Comparison of ENCODE assay signal across 12 cellular contexts in the genomic region with DNA sequence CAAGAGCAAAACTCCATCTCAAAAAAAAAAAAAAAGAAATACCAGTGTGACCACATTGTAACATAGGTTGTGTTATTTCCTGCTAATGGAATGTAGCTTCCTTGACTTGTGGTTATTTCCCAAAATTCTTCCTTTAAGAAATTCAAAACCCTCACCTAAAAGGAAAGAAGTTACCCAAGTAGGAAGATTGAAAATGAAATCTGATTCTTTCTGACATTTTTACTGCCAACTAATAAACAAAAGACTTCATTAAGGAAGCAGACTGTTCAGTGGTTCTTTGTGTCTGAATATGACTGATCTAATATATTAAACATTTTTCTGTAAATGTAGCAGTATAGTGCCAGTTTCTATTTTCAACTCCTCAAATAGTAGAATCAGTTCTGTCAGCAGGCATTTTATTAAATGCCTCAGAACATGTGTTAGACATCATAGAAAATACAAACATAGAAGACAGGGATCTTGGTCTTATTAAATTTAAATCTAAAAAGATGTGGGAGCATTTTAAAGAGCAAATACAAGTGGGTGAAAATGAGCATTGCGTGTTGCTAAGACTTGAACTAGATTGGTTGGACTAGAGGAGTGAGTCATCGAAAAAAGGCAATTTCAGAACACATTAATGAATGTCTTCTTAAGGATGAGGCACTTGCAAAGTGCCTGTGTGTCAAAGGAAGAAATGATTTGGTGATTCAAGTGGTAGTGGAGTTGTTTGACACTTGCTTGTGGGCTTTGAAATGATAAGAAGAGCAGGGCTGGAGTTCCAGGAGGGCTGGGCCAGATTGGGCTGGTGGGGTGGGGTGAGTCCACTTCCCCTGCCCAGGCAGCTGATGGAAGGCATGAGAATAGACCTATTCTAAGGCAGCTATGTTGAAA. TPM values are rescaled to one million over a fixed set of nuclear protein-coding genes. Genes with fewer than 3 reads are reported as not detected.
DNase-seq lines count a peak whose midpoint lies in the region; ATAC-seq, FAIRE-seq and TF ChIP-seq lines count a peak whose summit lies in the region.
"Had no signal": no experiment of that assay in that cellular context is flagged by ENCODE, and none has a peak within 500 bp of the region (broad histone marks: within the 10 kb centered on the region; RNA-seq: fewer than 3 reads in every experiment).

No MANE protein-coding gene starts in this region.

- no peak overlapping the region for H3K4me3 ChIP-seq in ACC112 (ENCODE audit: low read depth, low read length)
- H3K4me3 ChIP-seq in adipocyte (ENCODE audit: low read length): no peak overlapping the region
- no peak overlapping the region for H3K4me3 ChIP-seq in fibroblast of the aortic adventitia (ENCODE audit: low read depth, low read length)
- H3K4me3 ChIP-seq in upper lobe of left lung: no peak overlapping the region

- TF ChIP-seq EP300 in upper lobe of left lung (IDR thresholded peaks at IDR 0.05): no peak

- H3K9ac ChIP-seq in adipocyte (ENCODE audit: low read length): no peak overlapping the region

- no peak for TF ChIP-seq POLR2A in upper lobe of left lung (IDR thresholded peaks at IDR 0.05)

- H3K9me3 ChIP-seq in adipocyte (ENCODE audit: control insufficient read depth, low read length): no peaks in the 10 kb centered on the region
- H3K9me3 ChIP-seq in upper lobe of left lung: no peaks in the 10 kb centered on the region

- WGBS in upper lobe of left lung, 2 donors: 74 to 78% methylated on average over 2 of the region's 2 CpGs

- H3K4me1 ChIP-seq in ACC112 (ENCODE audit: control insufficient read depth, insufficient read depth, low read length, unreplicated experiment): peaks cover 7% of the 10 kb centered on the region
- peaks cover 6% of the 10 kb centered on the region for H3K4me1 ChIP-seq in adipocyte (ENCODE audit: control insufficient read depth, insufficient read depth, low read length)
- peaks cover 0 to 20% (median 5%) of the 10 kb centered on the region in 4 donors for H3K4me1 ChIP-seq in upper lobe of left lung

- no peak overlapping the region for H2AFZ ChIP-seq in ACC112 (ENCODE audit: low read length, unreplicated experiment)

- H3K27me3 ChIP-seq in ACC112 (ENCODE audit: insufficient read depth, low read length) (no peaks in the 10 kb centered on the region), adipocyte (replicated peaks; ENCODE audit: control insufficient read depth, insufficient read depth, low read length) (no peaks in the 10 kb centered on the region), upper lobe of left lung (no peaks in the 10 kb centered on the region)

- H3K79me2 ChIP-seq in ACC112 (ENCODE audit: control insufficient read depth, insufficient read depth, low read length, unreplicated experiment): peaks cover 32% of the 10 kb centered on the region

- DNase-seq in H4 (ENCODE audit: low spot score): peak; percentile 23
- peak; percentile 31 for DNase-seq in adipocyte (ENCODE audit: low read depth)
- peak; percentile 42 for DNase-seq in fibroblast of the aortic adventitia (ENCODE audit: low read depth)
- DNase-seq in activated effector memory CD4-positive, alpha-beta T cell treated with anti-CD3 and anti-CD28 coated beads, Interleukin-2, amount 50 U/mL, for 16 hours: no peak
- DNase-seq in D721Med (ENCODE audit: insufficient read length, low spot score): no peak
- no peak for DNase-seq in upper lobe of left lung
- no peak for DNase-seq in frontal cortex (ENCODE audit: low spot score in 2 of 2)
- DNase-seq: glutamatergic neuron, NCI-H1105 treated with DMSO at 0.1 percent for 48 hours, NCI-H510A had no signal

- TF ChIP-seq CTCF in fibroblast of the aortic adventitia (IDR thresholded peaks at IDR 0.05; ENCODE audit: insufficient read depth, low read length) (no peak), D721Med (IDR thresholded peaks at IDR 0.05; ENCODE audit: insufficient read depth, missing control alignments) (no peak), upper lobe of left lung (IDR thresholded peaks at IDR 0.05) (no peak)

- no peak for ATAC-seq in upper lobe of left lung (ENCODE audit: low FRiP score in 2 of 2)

- no peaks in the 10 kb centered on the region for H3K36me3 ChIP-seq in ACC112 (ENCODE audit: insufficient read depth, low read length)
- H3K36me3 ChIP-seq in adipocyte (ENCODE audit: control insufficient read depth, insufficient read depth, low read length, severe bottlenecking): no peaks in the 10 kb centered on the region
- no peaks in the 10 kb centered on the region for H3K36me3 ChIP-seq in upper lobe of left lung

- no peak for FAIRE-seq in D721Med (lab: Jason Lieb, UNC)
- no peak for FAIRE-seq in frontal cortex (lab: Jason Lieb, UNC)
- FAIRE-seq: colon had no signal

- H3K27ac ChIP-seq in ACC112 (ENCODE audit: low read depth, low read length) (0 out of 2 replicates have a peak overlapping the region, but pooled peaks have one; percentile 13), upper lobe of left lung (peak overlapping the region in 1 of 4 donors; percentile 48)

RNA-seq across cellular contexts. Expression of a gene that starts 53.4 kb away (rescaled TPM):
- 11.6 and 19.4 TPM in 2 replicates for total RNA-seq in H4 (2014; rRNA removed; shearing (Covaris generic))
- total RNA-seq in fibroblast of the aortic adventitia (ENCODE audit: low replicate concordance) (33.3 and 38.0 TPM in 2 replicates), upper lobe of left lung (100 to 1,000 TPM in 1 of 6 donors, 10 to 100 TPM in 5; 37.5 to 160 (median 60.8) TPM), frontal cortex (103 TPM)

RNA-seq across cellular contexts. Expression of a gene that starts 53.6 kb away (rescaled TPM):
- 0.52 and 1.5 TPM in 2 replicates for total RNA-seq in H4 (2014; rRNA removed; shearing (Covaris generic))
- total RNA-seq in fibroblast of the aortic adventitia (ENCODE audit: low replicate concordance) (0.72 and 9.1 TPM in 2 replicates), upper lobe of left lung (1 to 10 TPM in 5 of 6 donors, under 1 TPM in 1; 0.69 to 4.2 (median 1.9) TPM), frontal cortex (32.6 TPM)

Comparison
In these comparisons a context has a peak if more than half of its experiments do, and no peak if none do; other contexts are left out.
1. DNase-seq: peak in H4 (single experiment), adipocyte (single experiment) and fibroblast of the aortic adventitia (single experiment); none in activated effector memory CD4-positive, alpha-beta T cell treated with anti-CD3 and anti-CD28 coated beads, Interleukin-2, amount 50 U/mL, for 16 hours (single experiment), D721Med (single experiment), upper lobe of left lung (0 of 2) and frontal cortex (0 of 2).